In genomic region chr14:81436296-81437138, GRCh38 we compare ENCODE assay signal across 8 cellular contexts. TPM values are rescaled to one million over a fixed set of nuclear protein-coding genes. Genes with fewer than 3 reads are reported as not detected.
A peak's percentile ranks its signal among the peaks of the same experiment; 100 is the strongest.
DNase-seq lines count a peak whose midpoint lies in the region; ATAC-seq and TF ChIP-seq lines count a peak whose summit lies in the region.

No MANE protein-coding gene starts in this region.

- H3K4me1 ChIP-seq in BE2C (peaks cover 8% of the 10 kb centered on the region), esophagus squamous epithelium (peaks cover 0 to 46% (median 9%) of the 10 kb centered on the region in 3 donors), mucosa of descending colon (ENCODE audit: low read depth) (peaks cover 13% of the 10 kb centered on the region)

- DNase-seq in BE2C (peak; percentile 92), GM19238 (ENCODE audit: insufficient read length, low spot score) (peak; percentile 66), NCI-H526 treated with DMSO at 0.1 percent for 48 hours (lab: John Stamatoyannopoulos, UW) (peak; percentile 80), esophagus squamous epithelium (lab: John Stamatoyannopoulos, UW) (no peak), mucosa of descending colon (peak; percentile 73 to 88 (median 79))
- DNase-seq in activated T-cell treated with anti-CD3 and anti-CD28 coated beads, Interleukin-2, amount 50 U/mL, for 1 hour, result peak; percentile 42
- peak; percentile 65 for DNase-seq in stimulated activated naive CD8-positive, alpha-beta T cell treated with anti-CD3 and anti-CD28 coated beads, Interleukin-15, Interleukin-2, amounts not matched to agents 100 U/mL and 50 U/mL, for 24 hours

- H3K9me3 ChIP-seq in BE2C (no peaks in the 10 kb centered on the region), esophagus squamous epithelium (no peaks in the 10 kb centered on the region), mucosa of descending colon (no peaks in the 10 kb centered on the region)

- peak overlapping the region; percentile 71 to 86 (median 84) for H3K27ac ChIP-seq in esophagus squamous epithelium

- H3K36me3 ChIP-seq in BE2C (no peaks in the 10 kb centered on the region), esophagus squamous epithelium (no peaks in the 10 kb centered on the region), mucosa of descending colon (ENCODE audit: low read depth) (no peaks in the 10 kb centered on the region)

- H3K4me3 ChIP-seq in BE2C (ENCODE audit: low read depth, low read length) (peak overlapping the region; percentile 92), esophagus squamous epithelium (peak overlapping the region; percentile 59 to 82 (median 75)), mucosa of descending colon (peak overlapping the region; percentile 14)

- intact Hi-C loops in esophagus squamous epithelium (cut with DNase I) (no loop called here), mucosa of descending colon (cut with DNase I, micrococcal nuclease) (no loop called here)

- WGBS in esophagus squamous epithelium, 2 donors, result 4 to 8% methylated on average over 6 to 8 of the region's 79 CpGs

- TF ChIP-seq POLR2A in esophagus squamous epithelium (IDR thresholded peaks at IDR 0.05), result peak in 1 of 4 donors; percentile 55

- H3K27me3 ChIP-seq in BE2C (no peaks in the 10 kb centered on the region), esophagus squamous epithelium (peaks cover 0 to 68% (median 0%) of the 10 kb centered on the region in 4 donors)

- TF ChIP-seq CTCF in BE2C (IDR thresholded peaks at IDR 0.05; ENCODE audit: low read depth, low read length) (no peak), esophagus squamous epithelium (IDR thresholded peaks at IDR 0.05) (no peak), mucosa of descending colon (IDR thresholded peaks at IDR 0.05) (no peak)

- ATAC-seq in HG03342 (IDR thresholded peaks at IDR 0.05; ENCODE audit: unreplicated experiment), result peak; percentile 86
- peak; percentile 98 for ATAC-seq in mucosa of descending colon
- peak; percentile 89 for ATAC-seq in stimulated activated naive CD8-positive, alpha-beta T cell treated with anti-CD3 and anti-CD28 coated beads, Interleukin-15, Interleukin-2, amounts not matched to agents 100 U/mL and 50 U/mL, for 24 hours

RNA-seq across cellular contexts. Expression of gene STON2, which starts 36.4 kb away (rescaled TPM):
- polyA plus RNA-seq in BE2C (2012; ENCODE audit: insufficient read depth, insufficient read length, low read depth), result 6.8 TPM
- total RNA-seq in esophagus squamous epithelium, result 10 to 100 TPM; 58.7 to 71.6 (median 67.1) TPM
- 10 to 100 TPM; 17.1 to 31.1 (median 20.7) TPM for total RNA-seq in mucosa of descending colon

Comparison
In these comparisons a context has a peak if more than half of its experiments do, and no peak if none do; other contexts are left out.
1. H3K4me3 ChIP-seq: peak in every context shown above with its lines; median percentile 92 in BE2C; 75 in esophagus squamous epithelium; 14 in mucosa of descending colon.